17 cellular contexts compared by ENCODE assay signal in the genomic region with DNA sequence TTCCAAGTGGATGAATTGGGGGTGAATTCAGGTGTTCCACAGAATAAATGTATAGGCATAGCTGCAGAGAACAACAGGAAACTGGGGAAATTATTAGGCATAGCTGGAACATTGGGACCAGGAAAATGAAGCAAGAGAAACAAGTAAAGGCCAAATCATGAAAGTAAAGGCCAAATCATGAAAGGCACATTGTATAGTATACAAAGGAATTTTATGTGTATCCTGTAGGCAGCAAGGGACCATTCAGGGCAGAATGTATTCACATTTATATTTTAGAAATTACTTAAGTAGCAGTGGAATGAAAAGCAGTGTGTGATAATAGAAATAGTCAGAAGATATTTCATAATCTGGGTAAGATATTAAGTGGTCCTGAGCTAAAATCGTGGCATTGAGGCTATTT.
"Had no signal": no experiment of that assay in that cellular context is flagged by ENCODE, and none has a peak within 500 bp of the region (broad histone marks: within the 10 kb centered on the region; RNA-seq: fewer than 3 reads in every experiment).

No MANE protein-coding gene starts in this region.

- H3K27ac Mint-ChIP-seq: activated CD4-positive, alpha-beta T cell treated with anti-CD3 and anti-CD28 coated beads, Interleukin-2, amount 10 ng/mL, durations not matched to agents 7 days and 5 days; stimulated activated effector memory CD8-positive, alpha-beta T cell treated with anti-CD3 and anti-CD28 coated beads, Interleukin-12 subunit alpha, Interleukin-12 subunit beta, amount 100 ng/mL, for 72 hours had no signal

- H3K4me3 ChIP-seq: esophagus squamous epithelium, lung, right atrium auricular region, skin epidermis, suprapubic skin, upper lobe of left lung had no signal

- H3K4me3 Mint-ChIP-seq: activated CD4-positive, alpha-beta T cell treated with anti-CD3 and anti-CD28 coated beads, Interleukin-2, amount 10 ng/mL, durations not matched to agents 7 days and 5 days; stimulated activated effector memory CD8-positive, alpha-beta T cell treated with anti-CD3 and anti-CD28 coated beads, Interleukin-12 subunit alpha, Interleukin-12 subunit beta, amount 100 ng/mL, for 72 hours had no signal

- ATAC-seq: left colon; naive thymus-derived CD8-positive, alpha-beta T cell; stimulated activated effector memory CD8-positive, alpha-beta T cell treated with anti-CD3 and anti-CD28 coated beads, Interleukin-12 subunit alpha, Interleukin-12 subunit beta, amount 100 ng/mL, for 72 hours had no signal

- DNase-seq: activated CD4-positive, alpha-beta T cell treated with anti-CD3 and anti-CD28 coated beads, Interleukin-2, amount 10 ng/mL, durations not matched to agents 7 days and 5 days; activated T-cell treated with anti-CD3 and anti-CD28 coated beads, Interleukin-2, amount 50 U/mL, for 1 hour; esophagus squamous epithelium; foreskin fibroblast; head of caudate nucleus; left colon; naive thymus-derived CD8-positive, alpha-beta T cell; posterior cingulate gyrus; T-helper 1 cell; upper lobe of left lung; WERI-Rb-1 had no signal

- H3K36me3 ChIP-seq: esophagus squamous epithelium, neutrophil, right atrium auricular region, suprapubic skin, upper lobe of left lung, WERI-Rb-1 had no signal

- H3K9me3 Mint-ChIP-seq: activated CD4-positive, alpha-beta T cell treated with anti-CD3 and anti-CD28 coated beads, Interleukin-2, amount 10 ng/mL, durations not matched to agents 7 days and 5 days; naive thymus-derived CD8-positive, alpha-beta T cell; stimulated activated effector memory CD8-positive, alpha-beta T cell treated with anti-CD3 and anti-CD28 coated beads, Interleukin-12 subunit alpha, Interleukin-12 subunit beta, amount 100 ng/mL, for 72 hours had no signal

- H3K27me3 ChIP-seq: esophagus squamous epithelium, neutrophil, right atrium auricular region, suprapubic skin, upper lobe of left lung had no signal

- H3K27me3 Mint-ChIP-seq: activated CD4-positive, alpha-beta T cell treated with anti-CD3 and anti-CD28 coated beads, Interleukin-2, amount 10 ng/mL, durations not matched to agents 7 days and 5 days; naive thymus-derived CD8-positive, alpha-beta T cell had no signal

- H3K9me3 ChIP-seq: esophagus squamous epithelium, neutrophil, right atrium auricular region, suprapubic skin, upper lobe of left lung had no signal
